Comparison of ENCODE assay signal across 26 cellular contexts in genomic region chr7:147478751-147479150, GRCh38.
"Had no signal": no experiment of that assay in that cellular context is flagged by ENCODE, and none has a peak within 500 bp of the region (broad histone marks: within the 10 kb centered on the region; RNA-seq: fewer than 3 reads in every experiment).

No MANE protein-coding gene starts in this region.

- H3K4me3 ChIP-seq: gastroesophageal sphincter, pancreas, psoas muscle, uterus had no signal

- H3K27ac Mint-ChIP-seq: activated CD4-positive, alpha-beta memory T cell treated with anti-CD3 and anti-CD28 coated beads, Interleukin-2, amount 10 ng/mL, durations not matched to agents 7 days and 5 days; activated CD4-positive, alpha-beta T cell treated with anti-CD3 and anti-CD28 coated beads, Interleukin-2, amount 10 ng/mL, durations not matched to agents 7 days and 5 days; activated naive CD4-positive, alpha-beta T cell treated with anti-CD3 and anti-CD28 coated beads, Interleukin-2, amount 10 ng/mL, durations not matched to agents 7 days and 5 days; activated naive CD8-positive, alpha-beta T cell treated with anti-CD3 and anti-CD28 coated beads, Interleukin-2, amount 10 ng/mL, durations not matched to agents 7 days and 5 days; activated T-cell treated with anti-CD3 and anti-CD28 coated beads, Interleukin-2, amount 50 U/mL, for 24 hours; effector memory CD8-positive, alpha-beta T cell; naive thymus-derived CD8-positive, alpha-beta T cell; stimulated activated naive CD8-positive, alpha-beta T cell treated with anti-CD3 and anti-CD28 coated beads, Interleukin-15, amount 100 ng/mL, for 72 hours; type B pancreatic cell had no signal

- H3K9me3 Mint-ChIP-seq: type B pancreatic cell had no signal

- DNase-seq: activated CD4-positive, alpha-beta memory T cell treated with anti-CD3 and anti-CD28 coated beads, Interleukin-2, amount 10 ng/mL, durations not matched to agents 7 days and 5 days; activated CD4-positive, alpha-beta T cell treated with anti-CD3 and anti-CD28 coated beads for 1 hour; activated CD4-positive, alpha-beta T cell treated with anti-CD3 and anti-CD28 coated beads, Interleukin-2, amount 10 ng/mL, durations not matched to agents 7 days and 5 days; activated CD8-positive, alpha-beta memory T cell treated with anti-CD3 and anti-CD28 coated beads, Interleukin-2, amount 50 U/mL, for 48 hours; activated gamma-delta T cell; activated naive CD4-positive, alpha-beta T cell treated with anti-CD3 and anti-CD28 coated beads, Interleukin-2, amount 10 ng/mL, durations not matched to agents 7 days and 5 days; activated naive CD8-positive, alpha-beta T cell treated with anti-CD3 and anti-CD28 coated beads, Interleukin-2, amount 10 ng/mL, durations not matched to agents 7 days and 5 days; activated T-cell treated with anti-CD3 and anti-CD28 coated beads, Interleukin-2, amount 50 U/mL, for 24 hours; amniotic stem cell; caudate nucleus; cortex of kidney; effector memory CD8-positive, alpha-beta T cell; erythroblast; head of caudate nucleus; hippocampal formation; left colon; naive thymus-derived CD8-positive, alpha-beta T cell; pancreas; psoas muscle; stimulated activated CD4-positive, alpha-beta T cell treated with anti-CD3 and anti-CD28 coated beads, Interleukin-12 subunit alpha, Interleukin-12 subunit beta, amount 100 ng/mL, for 4 hours; stimulated activated CD4-positive, alpha-beta T cell treated with anti-CD3 and anti-CD28 coated beads, Interleukin-4, amount 100 ng/mL, for 1 hour; stimulated activated naive CD8-positive, alpha-beta T cell treated with anti-CD3 and anti-CD28 coated beads, Interleukin-15, amount 100 ng/mL, for 72 hours; substantia nigra; uterus had no signal

- H3K27me3 Mint-ChIP-seq: activated CD4-positive, alpha-beta memory T cell treated with anti-CD3 and anti-CD28 coated beads, Interleukin-2, amount 10 ng/mL, durations not matched to agents 7 days and 5 days; activated CD4-positive, alpha-beta T cell treated with anti-CD3 and anti-CD28 coated beads, Interleukin-2, amount 10 ng/mL, durations not matched to agents 7 days and 5 days; activated naive CD4-positive, alpha-beta T cell treated with anti-CD3 and anti-CD28 coated beads, Interleukin-2, amount 10 ng/mL, durations not matched to agents 7 days and 5 days; activated naive CD8-positive, alpha-beta T cell treated with anti-CD3 and anti-CD28 coated beads, Interleukin-2, amount 10 ng/mL, durations not matched to agents 7 days and 5 days; activated T-cell treated with anti-CD3 and anti-CD28 coated beads, Interleukin-2, amount 50 U/mL, for 24 hours; effector memory CD8-positive, alpha-beta T cell; naive thymus-derived CD8-positive, alpha-beta T cell; stimulated activated naive CD8-positive, alpha-beta T cell treated with anti-CD3 and anti-CD28 coated beads, Interleukin-15, amount 100 ng/mL, for 72 hours had no signal

- H3K4me3 Mint-ChIP-seq: activated CD4-positive, alpha-beta memory T cell treated with anti-CD3 and anti-CD28 coated beads, Interleukin-2, amount 10 ng/mL, durations not matched to agents 7 days and 5 days; activated CD4-positive, alpha-beta T cell treated with anti-CD3 and anti-CD28 coated beads, Interleukin-2, amount 10 ng/mL, durations not matched to agents 7 days and 5 days; activated naive CD4-positive, alpha-beta T cell treated with anti-CD3 and anti-CD28 coated beads, Interleukin-2, amount 10 ng/mL, durations not matched to agents 7 days and 5 days; activated naive CD8-positive, alpha-beta T cell treated with anti-CD3 and anti-CD28 coated beads, Interleukin-2, amount 10 ng/mL, durations not matched to agents 7 days and 5 days; activated T-cell treated with anti-CD3 and anti-CD28 coated beads, Interleukin-2, amount 50 U/mL, for 24 hours; effector memory CD8-positive, alpha-beta T cell; naive thymus-derived CD8-positive, alpha-beta T cell; stimulated activated naive CD8-positive, alpha-beta T cell treated with anti-CD3 and anti-CD28 coated beads, Interleukin-15, amount 100 ng/mL, for 72 hours; type B pancreatic cell had no signal

- H3K36me3 Mint-ChIP-seq: activated naive CD4-positive, alpha-beta T cell treated with anti-CD3 and anti-CD28 coated beads, Interleukin-2, amount 10 ng/mL, durations not matched to agents 7 days and 5 days; activated naive CD8-positive, alpha-beta T cell treated with anti-CD3 and anti-CD28 coated beads, Interleukin-2, amount 10 ng/mL, durations not matched to agents 7 days and 5 days; naive thymus-derived CD8-positive, alpha-beta T cell; type B pancreatic cell had no signal

- H3K4me1 Mint-ChIP-seq: activated CD4-positive, alpha-beta memory T cell treated with anti-CD3 and anti-CD28 coated beads, Interleukin-2, amount 10 ng/mL, durations not matched to agents 7 days and 5 days; activated CD4-positive, alpha-beta T cell treated with anti-CD3 and anti-CD28 coated beads, Interleukin-2, amount 10 ng/mL, durations not matched to agents 7 days and 5 days; activated naive CD4-positive, alpha-beta T cell treated with anti-CD3 and anti-CD28 coated beads, Interleukin-2, amount 10 ng/mL, durations not matched to agents 7 days and 5 days; activated naive CD8-positive, alpha-beta T cell treated with anti-CD3 and anti-CD28 coated beads, Interleukin-2, amount 10 ng/mL, durations not matched to agents 7 days and 5 days; naive thymus-derived CD8-positive, alpha-beta T cell; stimulated activated naive CD8-positive, alpha-beta T cell treated with anti-CD3 and anti-CD28 coated beads, Interleukin-15, amount 100 ng/mL, for 72 hours had no signal

- ATAC-seq: effector memory CD8-positive, alpha-beta T cell; gastroesophageal sphincter; left colon; naive thymus-derived CD8-positive, alpha-beta T cell; pancreas; psoas muscle; stimulated activated naive CD8-positive, alpha-beta T cell treated with anti-CD3 and anti-CD28 coated beads, Interleukin-15, amount 100 ng/mL, for 72 hours had no signal
